8 cellular contexts compared by ENCODE assay signal in the genomic region with DNA sequence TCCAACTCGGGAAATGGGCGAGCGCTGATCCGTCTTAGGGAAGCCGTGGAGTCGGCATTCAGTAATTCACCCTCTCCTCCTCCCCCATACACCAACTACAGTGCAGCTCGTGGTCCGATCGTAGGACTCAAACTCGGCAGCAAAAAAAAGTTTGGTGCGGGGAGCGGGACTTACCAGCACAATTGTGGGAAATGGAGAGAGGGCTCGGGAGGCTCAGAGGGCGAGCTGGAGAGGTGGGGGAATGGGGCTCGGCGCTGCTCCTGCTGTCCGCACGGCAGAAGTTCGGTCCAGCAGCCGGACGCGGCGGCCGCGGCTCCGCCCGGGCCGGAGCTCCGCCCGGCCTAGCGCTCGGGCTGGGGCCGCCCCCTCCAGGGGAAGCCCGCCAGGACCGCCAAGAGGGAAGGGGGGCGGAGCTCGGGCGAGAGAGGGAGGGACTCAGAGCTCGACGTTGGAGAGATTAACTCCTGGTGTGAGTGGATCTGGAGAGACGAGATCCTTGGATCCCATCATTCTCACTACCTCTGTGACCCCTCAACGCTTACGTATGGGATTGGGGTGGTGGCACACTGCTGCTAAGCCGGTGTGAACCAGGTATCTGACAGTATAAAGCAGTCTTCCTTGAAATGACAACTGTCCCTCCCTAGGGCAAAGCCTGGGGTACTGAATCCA. TPM values are rescaled to one million over a fixed set of nuclear protein-coding genes. Genes with fewer than 3 reads are reported as not detected.
DNase-seq lines count a peak whose midpoint lies in the region; ATAC-seq and TF ChIP-seq lines count a peak whose summit lies in the region.

No MANE protein-coding gene starts in this region.

- TF ChIP-seq CTCF in kidney epithelial cell (IDR thresholded peaks at IDR 0.05; ENCODE audit: insufficient read depth, low read length, poor library complexity, severe bottlenecking), result no peak

- peak overlapping the region; percentile 79 for H3K4me3 ChIP-seq in kidney epithelial cell (ENCODE audit: low read depth, low read length)

- H3K36me3 ChIP-seq in kidney epithelial cell (ENCODE audit: control insufficient read depth, insufficient read depth, low read length), result peaks cover 4% of the 10 kb centered on the region

- peak; percentile 77 for ATAC-seq in GM18909 (IDR thresholded peaks at IDR 0.05; ENCODE audit: poor library complexity, unreplicated experiment)
- ATAC-seq in HG03159 (IDR thresholded peaks at IDR 0.05; ENCODE audit: unreplicated experiment), result peak; percentile 60
- peak; percentile 72 to 74 for ATAC-seq in activated CD4-positive, CD25-positive, alpha-beta regulatory T cell treated with anti-CD3 and anti-CD28 coated beads, Interleukin-2, amount 50 U/mL, for 24 hours

- H3K27me3 ChIP-seq in kidney epithelial cell (ENCODE audit: control insufficient read depth, insufficient read depth, low read length), result no peaks in the 10 kb centered on the region

- DNase-seq in AG08396 (ENCODE audit: low spot score) (peak; percentile 97), NCI-H345 (lab: John Stamatoyannopoulos, UW) (peak; percentile 97), cerebellar cortex (ENCODE audit: low spot score) (peak; percentile 82), kidney epithelial cell (ENCODE audit: low read depth) (peak; percentile 38)
- peak; percentile 26 to 60 for DNase-seq in stimulated activated CD4-positive, alpha-beta T cell treated with anti-CD3 and anti-CD28 coated beads, Interleukin-1b, Interleukin-23, amount 100 ng/mL, for 1 hour (ENCODE audit: low read depth in 2 of 2)

RNA-seq across cellular contexts. Expression of a gene that starts 0.7 kb away (rescaled TPM):
- total RNA-seq in kidney epithelial cell, result 17.7 and 19.6 TPM in 2 replicates

RNA-seq across cellular contexts. Expression of a gene that starts 14.2 kb away (rescaled TPM):
- 1.9 and 2.5 TPM in 2 replicates for total RNA-seq in kidney epithelial cell

RNA-seq across cellular contexts. Expression of a gene that starts 26.0 kb away (rescaled TPM):
- total RNA-seq in kidney epithelial cell, result 0.07 TPM in 1 of 2 replicates, not detected in the other

RNA-seq across cellular contexts. Expression of a gene that starts 35.6 kb away (rescaled TPM):
- total RNA-seq in kidney epithelial cell, result 43.4 and 44.2 TPM in 2 replicates

RNA-seq across cellular contexts. Expression of a gene that starts 35.7 kb away (rescaled TPM):
- total RNA-seq in kidney epithelial cell, result 7.7 and 8.5 TPM in 2 replicates

Comparison
In these comparisons a context has a peak if more than half of its experiments do, and no peak if none do; other contexts are left out.
1. Peak in every context shown above with its lines: DNase-seq, ATAC-seq and H3K4me3 ChIP-seq.
2. DNase-seq: peak in every context shown above with its lines; median percentile 97 in AG08396; 97 in NCI-H345; 82 in cerebellar cortex; 43 in stimulated activated CD4-positive, alpha-beta T cell treated with anti-CD3 and anti-CD28 coated beads, Interleukin-1b, Interleukin-23, amount 100 ng/mL, for 1 hour; 38 in kidney epithelial cell.